In genomic region chr11:86761978-86762377, GRCh38 we compare ENCODE assay signal across 21 cellular contexts. TPM values are rescaled to one million over a fixed set of nuclear protein-coding genes. Genes with fewer than 3 reads are reported as not detected.
DNase-seq lines count a peak whose midpoint lies in the region; ATAC-seq, FAIRE-seq and TF ChIP-seq lines count a peak whose summit lies in the region.
"Had no signal": no experiment of that assay in that cellular context is flagged by ENCODE, and none has a peak within 500 bp of the region (broad histone marks: within the 10 kb centered on the region; RNA-seq: fewer than 3 reads in every experiment).

No MANE protein-coding gene starts in this region.

- no peak overlapping the region for H3K27ac ChIP-seq in GM23338 (ENCODE audit: low read depth)
- no peak overlapping the region for H3K27ac ChIP-seq in endothelial cell of umbilical vein (ENCODE audit: insufficient read depth, low read depth, low read length)
- no peak overlapping the region for H3K27ac ChIP-seq in RWPE1
- H3K27ac ChIP-seq: heart left ventricle, right lobe of liver, testis had no signal

- H3K27me3 ChIP-seq in GM23338 (ENCODE audit: insufficient read depth) (no peaks in the 10 kb centered on the region), endothelial cell of umbilical vein (ENCODE audit: control insufficient read depth in 2 of 2, insufficient read depth in 2 of 2, low read length in 2 of 2) (no peaks in the 10 kb centered on the region)
- H3K27me3 ChIP-seq: heart left ventricle, right lobe of liver, testis had no signal

- CTCF ChIA-PET in endothelial cell of umbilical vein (lab: Charles Lee) = interaction anchor here (1.1 to 1.8 kb wide), 3 partner anchors 12 to 70 kb away, joined by 3 to 9 read pairs (median 6); no protein-coding TSS in a partner anchor
- CTCF ChIA-PET in RWPE1 (lab: Yijun Ruan, JAX) = interaction anchor here (0.6 to 1.0 kb wide), 2 partner anchors 66 to 1726 kb away, joined by 3 to 4 read pairs; no protein-coding TSS in a partner anchor

- H3K9ac ChIP-seq in endothelial cell of umbilical vein (replicated peaks; ENCODE audit: extremely low read depth, insufficient read depth, low read length) = no peak overlapping the region

- TF ChIP-seq CTCF in GM23338 (conservative IDR thresholded peaks at IDR 0.05; ENCODE audit: low read depth in 2 of 2) = no peak
- no peak for TF ChIP-seq CTCF in endothelial cell of umbilical vein (IDR thresholded peaks at IDR 0.05; ENCODE audit: extremely low read depth in 1 of 2, insufficient read depth in 1 of 2, low read depth in 1 of 2, low read length in 2 of 2)
- TF ChIP-seq CTCF in RWPE1 (conservative IDR thresholded peaks at IDR 0.05; ENCODE audit: low read depth) = no peak

- H3F3A ChIP-seq in GM23338 (replicated peaks; ENCODE audit: low read depth) = no peaks in the 10 kb centered on the region

- peaks cover 13% of the 10 kb centered on the region for H3K9me2 ChIP-seq in GM23338 (ENCODE audit: insufficient read depth)

- TF ChIP-seq POLR2A in endothelial cell of umbilical vein (IDR thresholded peaks at IDR 0.05; ENCODE audit: low read depth, low read length) = no peak

- no peaks in the 10 kb centered on the region; the same call in 2 of the 3 replicates for H3K9me3 Mint-ChIP-seq in GM23338
- H3K9me3 Mint-ChIP-seq in natural killer cell treated with Interleukin-12 subunit alpha and Interleukin-12 subunit beta and Interleukin-15 and Interleukin-18, amount 100 ng/mL, for 72 hours = no peaks in the 10 kb centered on the region
- H3K9me3 Mint-ChIP-seq: activated naive CD8-positive, alpha-beta T cell treated with anti-CD3 and anti-CD28 coated beads for 36 hours; mesothelial cell of epicardium had no signal

- H3K4me2 ChIP-seq in GM23338 (no peak overlapping the region), endothelial cell of umbilical vein (ENCODE audit: insufficient read depth, low read length) (no peak overlapping the region)

- no peak for ATAC-seq in GM23338
- ATAC-seq in natural killer cell treated with Interleukin-12 subunit alpha and Interleukin-12 subunit beta and Interleukin-15 and Interleukin-18, amount 100 ng/mL, for 72 hours = no peak
- ATAC-seq: heart left ventricle, right lobe of liver had no signal

- no peaks in the 10 kb centered on the region for H3K79me2 ChIP-seq in GM23338 (replicated peaks; ENCODE audit: insufficient read depth)
- no peaks in the 10 kb centered on the region for H3K79me2 ChIP-seq in endothelial cell of umbilical vein (ENCODE audit: control insufficient read depth, insufficient read depth, low read length)

- peaks cover 5% of the 10 kb centered on the region; the same call in 2 of the 3 replicates for H3K4me1 Mint-ChIP-seq in GM23338
- no peaks in the 10 kb centered on the region for H3K4me1 Mint-ChIP-seq in natural killer cell treated with Interleukin-12 subunit alpha and Interleukin-12 subunit beta and Interleukin-15 and Interleukin-18, amount 100 ng/mL, for 72 hours (ENCODE audit: low read depth in 2 of 2)
- H3K4me1 Mint-ChIP-seq: activated naive CD8-positive, alpha-beta T cell treated with anti-CD3 and anti-CD28 coated beads for 36 hours; IgD-negative memory B cell had no signal

- no peak overlapping the region for H3K4me3 Mint-ChIP-seq in GM23338
- no peak overlapping the region for H3K4me3 Mint-ChIP-seq in natural killer cell treated with Interleukin-12 subunit alpha and Interleukin-12 subunit beta and Interleukin-15 and Interleukin-18, amount 100 ng/mL, for 72 hours
- H3K4me3 Mint-ChIP-seq: activated naive CD8-positive, alpha-beta T cell treated with anti-CD3 and anti-CD28 coated beads for 36 hours; IgD-negative memory B cell; mesothelial cell of epicardium had no signal

- dilution Hi-C loops in endothelial cell of umbilical vein (cut with MboI; ENCODE audit: extremely low pct_ligation_motif_present, low sequenced_read_pairs) = no loop called here

- intact Hi-C loops in endothelial cell of umbilical vein (cut with micrococcal nuclease) = no loop called here

- DNase-seq in GM23338 (ENCODE audit: low spot score) (no peak), SK-MEL-5 (ENCODE audit: low read depth, low spot score) (peak; percentile 22), endothelial cell of umbilical vein (ENCODE audit: low read depth, low spot score) (no peak), renal cortical epithelial cell (ENCODE audit: low read depth) (peak; percentile 52), RWPE1 (ENCODE audit: low spot score) (no peak), NCI-H748 (lab: John Stamatoyannopoulos, UW; ENCODE audit: unreplicated experiment) (no peak)
- no peak for DNase-seq in natural killer cell treated with Interleukin-12 subunit alpha and Interleukin-12 subunit beta and Interleukin-15 and Interleukin-18, amount 100 ng/mL, for 72 hours (ENCODE audit: low spot score)
- DNase-seq: activated CD4-positive, alpha-beta T cell treated with anti-CD3 and anti-CD28 coated beads, Interleukin-2, amount 50 U/mL, for 1 hour; activated naive CD8-positive, alpha-beta T cell treated with anti-CD3 and anti-CD28 coated beads for 36 hours; activated T-cell treated with anti-CD3 and anti-CD28 coated beads for 4 hours; DND-41; heart left ventricle; kidney; right lobe of liver; SIG-M5; stimulated activated CD4-positive, alpha-beta T cell treated with anti-CD3 and anti-CD28 coated beads, Interleukin-2, amount 100 ng/mL, for 24 hours; T1000; testis had no signal

- H3K9me3 ChIP-seq in endothelial cell of umbilical vein (replicated peaks; ENCODE audit: control insufficient read depth, insufficient read depth, low read length) = no peaks in the 10 kb centered on the region
- H3K9me3 ChIP-seq: HAP-1, right lobe of liver, testis had no signal

- H2AFZ ChIP-seq in GM23338 (0 out of 2 replicates have a peak overlapping the region, but pooled peaks have one; percentile 38), endothelial cell of umbilical vein (ENCODE audit: low read depth, low read length) (peak overlapping the region; percentile 69)

- no peak overlapping the region for H3K4me3 ChIP-seq in GM23338
- no peak overlapping the region for H3K4me3 ChIP-seq in endothelial cell of umbilical vein (replicated peaks in 1 of 3; ENCODE audit: insufficient read depth in 1 of 3, low read depth in 1 of 3, low read length in 3 of 3)
- H3K4me3 ChIP-seq: HAP-1, heart left ventricle, right lobe of liver, testis had no signal

- in situ Hi-C loops in SK-MEL-5 (cut with HindIII; ENCODE audit: low pct_unique_long_range_greater_than_20kb, low sequenced_read_pairs) = no loop called here

- POLR2A ChIA-PET in endothelial cell of umbilical vein (lab: Charles Lee) (no interaction called here), RWPE1 (lab: Yijun Ruan, JAX; ENCODE audit: low non-redundant PET) (no interaction called here)

- H3K4me1 ChIP-seq in GM23338 (ENCODE audit: insufficient read depth) (no peaks in the 10 kb centered on the region), endothelial cell of umbilical vein (ENCODE audit: control insufficient read depth, extremely low read depth, insufficient read depth, low read length) (no peaks in the 10 kb centered on the region)
- H3K4me1 ChIP-seq: HAP-1, heart left ventricle, right lobe of liver, testis had no signal

- BruUV-seq in endothelial cell of umbilical vein (replicated peaks; lab: Mats Ljungman, UMichigan) = no TSS peak

- H3K9me1 ChIP-seq in endothelial cell of umbilical vein (replicated peaks; ENCODE audit: control insufficient read depth, extremely low read depth, insufficient read depth, low read length) = no peaks in the 10 kb centered on the region

- H3K27ac Mint-ChIP-seq in GM23338 = no peak overlapping the region
- no peak overlapping the region for H3K27ac Mint-ChIP-seq in natural killer cell treated with Interleukin-12 subunit alpha and Interleukin-12 subunit beta and Interleukin-15 and Interleukin-18, amount 100 ng/mL, for 72 hours
- H3K27ac Mint-ChIP-seq: activated naive CD8-positive, alpha-beta T cell treated with anti-CD3 and anti-CD28 coated beads for 36 hours; IgD-negative memory B cell; mesothelial cell of epicardium had no signal

- H3K36me3 Mint-ChIP-seq in GM23338 (ENCODE audit: low read depth) = no peaks in the 10 kb centered on the region
- H3K36me3 Mint-ChIP-seq in natural killer cell treated with Interleukin-12 subunit alpha and Interleukin-12 subunit beta and Interleukin-15 and Interleukin-18, amount 100 ng/mL, for 72 hours = no peaks in the 10 kb centered on the region
- H3K36me3 Mint-ChIP-seq: activated naive CD8-positive, alpha-beta T cell treated with anti-CD3 and anti-CD28 coated beads for 36 hours; IgD-negative memory B cell; mesothelial cell of epicardium had no signal

- H3K36me3 ChIP-seq in GM23338 (ENCODE audit: insufficient read depth) (no peaks in the 10 kb centered on the region), endothelial cell of umbilical vein (ENCODE audit: control insufficient read depth in 2 of 2, extremely low read depth in 1 of 2, insufficient read depth in 2 of 2, low read length in 2 of 2) (no peaks in the 10 kb centered on the region)
- H3K36me3 ChIP-seq: HAP-1, heart left ventricle, right lobe of liver had no signal

- H4K20me1 ChIP-seq in GM23338 (replicated peaks; ENCODE audit: insufficient read depth) = no peaks in the 10 kb centered on the region
- H4K20me1 ChIP-seq in endothelial cell of umbilical vein (replicated peaks; ENCODE audit: control insufficient read depth, extremely low read depth, insufficient read depth, low read length) = no peaks in the 10 kb centered on the region

- no peak for FAIRE-seq in endothelial cell of umbilical vein (lab: Jason Lieb, UNC)
- FAIRE-seq: kidney had no signal

- no peaks in the 10 kb centered on the region for H3K27me3 Mint-ChIP-seq in GM23338 (ENCODE audit: insufficient read depth, low read depth, poor library complexity)
- peaks cover 8 to 11% of the 10 kb centered on the region in 2 donors for H3K27me3 Mint-ChIP-seq in natural killer cell treated with Interleukin-12 subunit alpha and Interleukin-12 subunit beta and Interleukin-15 and Interleukin-18, amount 100 ng/mL, for 72 hours
- H3K27me3 Mint-ChIP-seq: IgD-negative memory B cell had no signal

RNA-seq across cellular contexts. Expression of gene PRSS23, which starts 38.4 kb away (rescaled TPM):
- 4.7 and 9.6 TPM in 2 replicates for total RNA-seq in GM23338 (2014; rRNA removed; shearing (Covaris generic))
- 2.1 and 3.9 TPM in 2 replicates for polyA plus RNA-seq in GM23338 (2016; fragmentation: Nextera tagmentation; extraction: Ambion mirVana)
- 23.5 and 34.2 TPM in 2 replicates for total RNA-seq in SK-MEL-5 (2014; rRNA removed; shearing (Covaris generic))
- 31.9 and 32.9 TPM in 2 replicates for polyA plus RNA-seq in SK-MEL-5 (2015; cell fraction: cytosol; rRNA removed)
- 7.4 and 8.3 TPM in 2 replicates for polyA plus RNA-seq in SK-MEL-5 (2015; cell fraction: nucleus; rRNA removed)
- 240 and 278 TPM in 2 replicates for total RNA-seq in endothelial cell of umbilical vein
- polyA plus RNA-seq in endothelial cell of umbilical vein = 146 and 161 TPM in 2 replicates
- polyA plus RNA-seq in endothelial cell of umbilical vein (2011; cell fraction: cytosol; rRNA removed) = 203 and 208 TPM in 2 replicates
- 125 and 127 TPM in 2 replicates for polyA plus RNA-seq in endothelial cell of umbilical vein (2011; cell fraction: nucleus; rRNA removed)
- polyA plus RNA-seq in endothelial cell of umbilical vein (2012) = 434 and 459 TPM in 2 replicates
- polyA minus RNA-seq in endothelial cell of umbilical vein = 298 and 340 TPM in 2 replicates
- 250 TPM for polyA minus RNA-seq in endothelial cell of umbilical vein (2011; cell fraction: cytosol; rRNA and poly(A)+ RNA removed)
- 104 and 133 TPM in 2 replicates for polyA minus RNA-seq in endothelial cell of umbilical vein (2011; cell fraction: nucleus; rRNA and poly(A)+ RNA removed)
- total RNA-seq in renal cortical epithelial cell = 197 and 327 TPM in 2 replicates
- total RNA-seq in natural killer cell treated with Interleukin-12 subunit alpha and Interleukin-12 subunit beta and Interleukin-15 and Interleukin-18, amount 100 ng/mL, for 72 hours = 1 to 10 TPM in 1 of 2 donors, under 1 TPM in 1; 0.95 to 3.4 TPM

Comparison
In these comparisons a context has a peak if more than half of its experiments do, and no peak if none do; other contexts are left out.
1. DNase-seq: peak in SK-MEL-5 (single experiment) and renal cortical epithelial cell (single experiment); none in GM23338 (single experiment), endothelial cell of umbilical vein (single experiment), RWPE1 (single experiment), natural killer cell treated with Interleukin-12 subunit alpha and Interleukin-12 subunit beta and Interleukin-15 and Interleukin-18, amount 100 ng/mL, for 72 hours (single experiment) and NCI-H748 (single experiment).